ENCODE assay signal across 22 cellular contexts in the genomic region with DNA sequence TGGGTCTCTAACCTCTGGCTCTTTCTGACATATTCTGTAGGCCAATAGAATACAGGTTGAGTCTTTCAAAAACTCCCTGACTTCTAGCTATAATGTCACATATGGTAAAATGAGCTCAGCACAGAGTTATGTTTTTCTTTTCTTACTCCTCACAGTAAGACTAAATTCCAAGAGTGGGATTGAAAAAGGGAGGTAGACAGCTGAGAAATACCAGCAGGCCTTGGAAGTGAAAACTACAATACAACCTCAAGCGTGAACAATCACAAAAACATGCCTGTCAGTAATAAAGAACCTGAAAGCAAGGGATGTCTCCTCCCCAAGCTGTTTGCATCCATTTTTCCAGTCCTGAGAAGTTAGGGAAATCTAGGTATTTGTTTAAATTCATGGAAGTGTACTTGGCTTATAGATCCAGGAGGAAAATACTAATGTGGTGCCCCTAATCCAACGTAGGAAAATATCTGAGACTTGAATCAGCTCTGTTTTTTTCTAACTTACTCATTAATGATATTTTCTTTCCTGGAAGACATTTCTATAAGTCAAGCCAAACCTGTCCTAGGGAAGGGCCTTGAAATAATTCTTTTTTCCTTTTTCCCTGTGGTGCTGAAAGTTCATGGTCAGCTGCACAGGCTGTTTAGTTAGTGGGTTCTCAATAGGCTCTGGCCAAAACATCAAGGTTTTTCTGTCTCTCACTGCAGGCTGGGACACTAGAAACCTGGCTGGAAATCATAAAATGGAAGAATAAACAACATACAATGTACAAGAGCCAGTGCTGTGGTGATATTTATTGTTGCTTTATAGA.
DNase-seq lines count a peak whose midpoint lies in the region; ATAC-seq and TF ChIP-seq lines count a peak whose summit lies in the region.
"Had no signal": no experiment of that assay in that cellular context is flagged by ENCODE, and none has a peak within 500 bp of the region (broad histone marks: within the 10 kb centered on the region; RNA-seq: fewer than 3 reads in every experiment).

No MANE protein-coding gene starts in this region.

- H2BK15ac ChIP-seq in neuronal stem cell (ENCODE audit: low read length) = no peak overlapping the region

- no peak overlapping the region for H2BK120ac ChIP-seq in neuronal stem cell (ENCODE audit: low read depth, low read length)

- no peak overlapping the region for H2BK5ac ChIP-seq in neuronal stem cell (ENCODE audit: low read length)

- H3K27me3 ChIP-seq in AG04450 (ENCODE audit: control insufficient read depth, insufficient read depth, low read length) = no peaks in the 10 kb centered on the region
- no peaks in the 10 kb centered on the region for H3K27me3 ChIP-seq in adipocyte (replicated peaks; ENCODE audit: control insufficient read depth, insufficient read depth, low read length)
- no peaks in the 10 kb centered on the region for H3K27me3 ChIP-seq in neuronal stem cell (ENCODE audit: control insufficient read depth in 3 of 3, insufficient read depth in 3 of 3, low read depth in 1 of 3, low read length in 3 of 3)
- H3K27me3 ChIP-seq in HAP-1 (ENCODE audit: low read depth) = no peaks in the 10 kb centered on the region
- H3K27me3 ChIP-seq in aorta (ENCODE audit: control insufficient read depth in 1 of 2, insufficient read depth in 2 of 2, low read length in 1 of 2) = no peaks in the 10 kb centered on the region
- no peaks in the 10 kb centered on the region for H3K27me3 ChIP-seq in ascending aorta
- H3K27me3 ChIP-seq: spleen, tibial artery had no signal

- ATAC-seq in aorta (ENCODE audit: low FRiP score) = no peak
- ATAC-seq: activated CD8-positive, alpha-beta memory T cell treated with anti-CD3 and anti-CD28 coated beads, Interleukin-2, amount 10 ng/mL, durations not matched to agents 7 days and 5 days; stimulated activated naive CD8-positive, alpha-beta T cell treated with anti-CD3 and anti-CD28 coated beads, Interleukin-15, Interleukin-2, amounts not matched to agents 100 U/mL and 50 U/mL, for 24 hours; T-helper 17 cell had no signal

- H3K18ac ChIP-seq in neuronal stem cell (ENCODE audit: low read length) = no peak overlapping the region

- H3K36me3 ChIP-seq in adipocyte (ENCODE audit: control insufficient read depth, insufficient read depth, low read length, severe bottlenecking) = no peaks in the 10 kb centered on the region
- H3K36me3 ChIP-seq in neuronal stem cell (replicated peaks in 1 of 2; ENCODE audit: control insufficient read depth in 2 of 2, insufficient read depth in 2 of 2, low read length in 2 of 2) = no peaks in the 10 kb centered on the region
- no peaks in the 10 kb centered on the region for H3K36me3 ChIP-seq in HAP-1 (replicated peaks)
- no peaks in the 10 kb centered on the region for H3K36me3 ChIP-seq in aorta (ENCODE audit: control insufficient read depth in 1 of 2, insufficient read depth in 2 of 2, low read length in 1 of 2)
- H3K36me3 ChIP-seq in ascending aorta = no peaks in the 10 kb centered on the region
- H3K36me3 ChIP-seq: left ventricle myocardium inferior, SJSA1, spleen, tibial artery had no signal

- TF ChIP-seq CTCF in AG04450 (IDR thresholded peaks at IDR 0.05; ENCODE audit: low read depth, low read length) = no peak
- no peak for TF ChIP-seq CTCF in fibroblast of the aortic adventitia (IDR thresholded peaks at IDR 0.05; ENCODE audit: insufficient read depth, low read length)
- no peak for TF ChIP-seq CTCF in ascending aorta (IDR thresholded peaks at IDR 0.05)

- WGBS in neuronal stem cell (ENCODE audit: extremely low coverage in 2 of 2, insufficient read length in 2 of 2, insufficient replicate concordance in 1 of 2), 2 donors = no CpG with 5 or more reads among the region's 2 CpGs
- 18% methylated on average over 2 of the region's 2 CpGs for WGBS in aorta, 2 donors

- no peak overlapping the region for H3K4me3 ChIP-seq in AG04450 (ENCODE audit: low read depth, low read length)
- H3K4me3 ChIP-seq in adipocyte (ENCODE audit: low read length) = no peak overlapping the region
- H3K4me3 ChIP-seq in fibroblast of the aortic adventitia (ENCODE audit: low read depth, low read length) = no peak overlapping the region
- H3K4me3 ChIP-seq in neuronal stem cell (ENCODE audit: low read length in 2 of 2) = no peak overlapping the region
- no peak overlapping the region for H3K4me3 ChIP-seq in HAP-1
- H3K4me3 ChIP-seq in aorta (ENCODE audit: low read length in 2 of 2) = no peak overlapping the region
- no peak overlapping the region for H3K4me3 ChIP-seq in ascending aorta
- H3K4me3 ChIP-seq: left ventricle myocardium inferior, SJSA1, spleen, tibial artery had no signal

- intact Hi-C loops in aorta (cut with DNase I) (no loop called here), ascending aorta (cut with DNase I) (no loop called here)

- H3K4me1 ChIP-seq in adipocyte (ENCODE audit: control insufficient read depth, insufficient read depth, low read length) (no peaks in the 10 kb centered on the region), neuronal stem cell (ENCODE audit: control insufficient read depth in 2 of 2, insufficient read depth in 1 of 2, low read depth in 1 of 2, low read length in 2 of 2) (peaks cover 5 to 27% of the 10 kb centered on the region in 2 donors), HAP-1 (no peaks in the 10 kb centered on the region), aorta (ENCODE audit: control insufficient read depth in 1 of 2, insufficient read depth in 2 of 2, low read length in 2 of 2) (peaks cover 0 to 3% of the 10 kb centered on the region in 2 donors), ascending aorta (peaks cover 0 to 5% of the 10 kb centered on the region in 2 donors)
- H3K4me1 ChIP-seq: left ventricle myocardium inferior, SJSA1, spleen, tibial artery had no signal

- H3K4ac ChIP-seq in neuronal stem cell (ENCODE audit: low read length) = no peak overlapping the region

- no peak overlapping the region for H4K8ac ChIP-seq in neuronal stem cell (ENCODE audit: low read depth, low read length)

- no peak overlapping the region for H3K23ac ChIP-seq in neuronal stem cell (ENCODE audit: low read depth, low read length, poor library complexity)

- no peak overlapping the region for H2AK5ac ChIP-seq in neuronal stem cell (ENCODE audit: low read depth, low read length)

- no peak overlapping the region for H4K91ac ChIP-seq in neuronal stem cell (ENCODE audit: low read depth, low read length, poor library complexity)

- H3K4me2 ChIP-seq in neuronal stem cell (ENCODE audit: insufficient read depth, low read length, poor library complexity, severe bottlenecking) = no peak overlapping the region

- H3K27ac ChIP-seq in AG04450 (ENCODE audit: low read depth, low read length) = no peak overlapping the region
- H3K27ac ChIP-seq in neuronal stem cell (replicated peaks; ENCODE audit: low read length) = no peak overlapping the region
- no peak overlapping the region for H3K27ac ChIP-seq in aorta (ENCODE audit: low read depth in 1 of 2, low read length in 2 of 2)
- H3K27ac ChIP-seq in ascending aorta = no peak overlapping the region
- H3K27ac ChIP-seq: HL-60, left ventricle myocardium inferior, SJSA1, tibial artery had no signal

- no peaks in the 10 kb centered on the region for H3K9me3 ChIP-seq in AG04450 (ENCODE audit: control insufficient read depth, insufficient read depth, low read length)
- peaks cover 6% of the 10 kb centered on the region for H3K9me3 ChIP-seq in adipocyte (ENCODE audit: control insufficient read depth, low read length)
- H3K9me3 ChIP-seq in neuronal stem cell (replicated peaks in 1 of 2; ENCODE audit: control insufficient read depth in 2 of 2, insufficient read depth in 1 of 2, low read depth in 1 of 2, low read length in 2 of 2) = peaks cover 2 to 7% of the 10 kb centered on the region in 2 donors
- no peaks in the 10 kb centered on the region for H3K9me3 ChIP-seq in HAP-1
- no peaks in the 10 kb centered on the region for H3K9me3 ChIP-seq in aorta (ENCODE audit: control insufficient read depth, low read length)
- no peaks in the 10 kb centered on the region for H3K9me3 ChIP-seq in ascending aorta
- H3K9me3 ChIP-seq: tibial artery had no signal

- POLR2A ChIA-PET in AG04450 (lab: Yijun Ruan, JAX) = interaction anchor here (0.5 kb wide), 1 partner anchor 10 kb away, joined by 9 read pairs; no protein-coding TSS in a partner anchor

- CTCF ChIA-PET in AG04450 (lab: Charles Lee) = interaction anchor here (0.7 to 1.6 kb wide), 2 partner anchors 8 to 9 kb away, joined by 3 to 5 read pairs; no protein-coding TSS in a partner anchor

- no peak overlapping the region for H2BK12ac ChIP-seq in neuronal stem cell (ENCODE audit: low read length)

- H3K14ac ChIP-seq in neuronal stem cell (ENCODE audit: low read length) = no peak overlapping the region

- DNase-seq in AG04450 (ENCODE audit: low read depth, low spot score) (peak; percentile 37), adipocyte (ENCODE audit: low read depth) (peak; percentile 47), fibroblast of the aortic adventitia (ENCODE audit: low read depth) (peak; percentile 79), neuronal stem cell (ENCODE audit: low spot score) (no peak), HAP-1 (ENCODE audit: low spot score in 2 of 2) (no peak), aorta (no peak), ascending aorta (ENCODE audit: low spot score in 2 of 2) (no peak), NCI-H2029 treated with DMSO at 0.1 percent for 48 hours (lab: John Stamatoyannopoulos, UW) (no peak)
- DNase-seq: 8988T; activated CD4-positive, alpha-beta T cell treated with anti-CD3 and anti-CD28 coated beads, Interleukin-2, amount 10 ng/mL, durations not matched to agents 24 days and 14 days; activated CD8-positive, alpha-beta memory T cell treated with anti-CD3 and anti-CD28 coated beads, Interleukin-2, amount 10 ng/mL, durations not matched to agents 7 days and 5 days; cortex of kidney; DMS79; left ventricle myocardium inferior; NCI-H524; spleen; stimulated activated CD4-positive, alpha-beta T cell treated with anti-CD3 and anti-CD28 coated beads, Interleukin-4, amount 100 ng/mL, for 24 hours; stimulated activated naive CD8-positive, alpha-beta T cell treated with anti-CD3 and anti-CD28 coated beads, Interleukin-15, Interleukin-2, amounts not matched to agents 100 U/mL and 50 U/mL, for 24 hours; T-helper 17 cell; tibial artery had no signal

- peak overlapping the region; percentile 12 for H2AFZ ChIP-seq in neuronal stem cell (ENCODE audit: low read length)

- H3K79me1 ChIP-seq in neuronal stem cell (ENCODE audit: low read depth, low read length) = no peaks in the 10 kb centered on the region

- in situ Hi-C loops in HAP-1 (cut with MboI; ENCODE audit: low sequenced_read_pairs) = no loop called here

- H3K9ac ChIP-seq in adipocyte (ENCODE audit: low read length) (no peak overlapping the region), neuronal stem cell (ENCODE audit: low read depth, low read length, poor library complexity) (no peak overlapping the region)

Comparison
In these comparisons a context has a peak if more than half of its experiments do, and no peak if none do; other contexts are left out.
1. DNase-seq: peak in AG04450 (single experiment), adipocyte (single experiment) and fibroblast of the aortic adventitia (single experiment); none in neuronal stem cell (single experiment), HAP-1 (0 of 2), aorta (0 of 2), ascending aorta (0 of 2) and NCI-H2029 treated with DMSO at 0.1 percent for 48 hours (single experiment).